In the genomic region with DNA sequence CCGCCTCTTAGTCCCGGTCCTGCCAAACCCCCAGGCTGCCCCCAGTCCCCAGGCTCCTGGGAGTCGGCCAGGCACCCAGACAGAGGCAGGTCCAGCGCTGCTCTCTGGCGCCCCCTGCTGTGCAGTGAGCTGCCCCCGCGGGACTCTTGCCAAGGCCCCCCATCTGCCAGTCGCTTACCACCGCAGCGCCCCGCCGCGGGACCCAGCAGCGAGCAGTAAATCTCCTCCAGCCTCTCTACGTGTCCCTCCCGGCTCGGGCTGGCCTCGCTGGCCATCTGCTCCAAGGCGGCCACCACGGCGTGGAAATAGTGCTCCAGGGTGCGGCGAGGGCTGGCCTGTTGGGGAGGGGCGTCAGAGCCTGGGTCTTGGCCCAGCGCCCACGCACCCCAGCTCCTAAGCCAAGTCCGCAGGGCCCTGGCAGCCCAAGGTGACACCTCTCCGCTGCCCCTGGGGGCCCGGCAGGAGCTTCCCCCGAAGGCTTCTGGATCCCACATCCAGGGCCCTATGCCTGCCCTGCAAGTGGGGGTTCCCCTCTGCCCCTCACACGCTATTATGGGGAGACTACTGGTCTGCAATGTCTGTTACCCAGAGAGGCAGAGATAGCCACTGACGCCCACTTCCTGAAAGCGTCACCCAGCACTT, we compare ENCODE assay signal across 9 cellular contexts.
DNase-seq lines count a peak whose midpoint lies in the region; ATAC-seq and TF ChIP-seq lines count a peak whose summit lies in the region.
"Had no signal": no experiment of that assay in that cellular context is flagged by ENCODE, and none has a peak within 500 bp of the region (broad histone marks: within the 10 kb centered on the region; RNA-seq: fewer than 3 reads in every experiment).

No MANE protein-coding gene starts in this region.

- no peaks in the 10 kb centered on the region for H3K36me3 ChIP-seq in MM.1S (replicated peaks; ENCODE audit: insufficient read depth, low read length)

- no peaks in the 10 kb centered on the region for H3K4me1 ChIP-seq in MM.1S (ENCODE audit: low read length)

- peaks cover 8% of the 10 kb centered on the region for H3K4me1 Mint-ChIP-seq in nephron

- no peak overlapping the region for H3K27ac ChIP-seq in MM.1S (ENCODE audit: low read length)

- no peak overlapping the region for H3K9ac ChIP-seq in MM.1S (ENCODE audit: low read length)

- H3K4me3 Mint-ChIP-seq in nephron = no peak overlapping the region
- H3K4me3 Mint-ChIP-seq: activated naive CD8-positive, alpha-beta T cell had no signal

- no peak overlapping the region for H2AFZ ChIP-seq in MM.1S (ENCODE audit: low read length)

- TF ChIP-seq CTCF in MM.1S (IDR thresholded peaks at IDR 0.05; ENCODE audit: low read length) = peak; percentile 46
- TF ChIP-seq CTCF in nephron (IDR thresholded peaks at IDR 0.05; ENCODE audit: unreplicated experiment in 3 of 3) = peak; percentile 33 to 51 (median 33)

- no peak overlapping the region for H3K27ac Mint-ChIP-seq in nephron
- H3K27ac Mint-ChIP-seq: activated naive CD8-positive, alpha-beta T cell had no signal

- H3K9me3 Mint-ChIP-seq in nephron = peaks cover 2% of the 10 kb centered on the region

- H3K27me3 ChIP-seq in MM.1S (replicated peaks; ENCODE audit: insufficient read depth, low read length) = peaks cover 27% of the 10 kb centered on the region

- DNase-seq in COLO668 (lab: John Stamatoyannopoulos, UW; ENCODE audit: unreplicated experiment) (peak; percentile 0), MM.1S (no peak), NCI-H1417 treated with DMSO at 0.1 percent for 48 hours (lab: John Stamatoyannopoulos, UW) (no peak)
- peak; percentile 20 for DNase-seq in activated naive CD4-positive, alpha-beta T cell treated with anti-CD3 and anti-CD28 coated beads, Interleukin-2, amount 50 U/mL, for 16 hours

- no peaks in the 10 kb centered on the region for H3F3A ChIP-seq in MM.1S (ENCODE audit: insufficient read depth, low read length)

- no peaks in the 10 kb centered on the region for H3K9me3 ChIP-seq in MM.1S (replicated peaks; ENCODE audit: insufficient read depth, low read length)

- no peak for ATAC-seq in GM18517 (IDR thresholded peaks at IDR 0.05; ENCODE audit: unreplicated experiment)
- ATAC-seq in GM18873 (IDR thresholded peaks at IDR 0.05; ENCODE audit: low FRiP score, unreplicated experiment) = no peak
- no peak for ATAC-seq in GM21515 (IDR thresholded peaks at IDR 0.05; ENCODE audit: unreplicated experiment)

- H3K79me2 ChIP-seq in MM.1S (ENCODE audit: low read length) = no peaks in the 10 kb centered on the region

- H3K36me3 Mint-ChIP-seq in nephron (ENCODE audit: low read depth) = no peaks in the 10 kb centered on the region
- H3K36me3 Mint-ChIP-seq: activated naive CD8-positive, alpha-beta T cell had no signal

- peaks cover 16% of the 10 kb centered on the region for H3K27me3 Mint-ChIP-seq in nephron (ENCODE audit: low read depth)
- H3K27me3 Mint-ChIP-seq: activated naive CD8-positive, alpha-beta T cell had no signal

- no peak overlapping the region for H3K4me2 ChIP-seq in MM.1S (ENCODE audit: low read depth, low read length)

- H3K4me3 ChIP-seq in MM.1S (ENCODE audit: low read length) = no peak overlapping the region

- H3K9me2 ChIP-seq in MM.1S (replicated peaks; ENCODE audit: insufficient read depth, low read length) = no peaks in the 10 kb centered on the region

- H4K20me1 ChIP-seq in MM.1S (ENCODE audit: insufficient read depth, low read length) = no peaks in the 10 kb centered on the region

Comparison
In these comparisons a context has a peak if more than half of its experiments do, and no peak if none do; other contexts are left out.
1. DNase-seq: peak in COLO668 (single experiment) and activated naive CD4-positive, alpha-beta T cell treated with anti-CD3 and anti-CD28 coated beads, Interleukin-2, amount 50 U/mL, for 16 hours (single experiment); none in MM.1S (single experiment) and NCI-H1417 treated with DMSO at 0.1 percent for 48 hours (single experiment).